In genomic region chr20:8155848-8156602, GRCh38 we compare ENCODE assay signal across 10 cellular contexts. TPM values are rescaled to one million over a fixed set of nuclear protein-coding genes. Genes with fewer than 3 reads are reported as not detected.
DNase-seq lines count a peak whose midpoint lies in the region; ATAC-seq and TF ChIP-seq lines count a peak whose summit lies in the region.
"Had no signal": no experiment of that assay in that cellular context is flagged by ENCODE, and none has a peak within 500 bp of the region (broad histone marks: within the 10 kb centered on the region; RNA-seq: fewer than 3 reads in every experiment).

No MANE protein-coding gene starts in this region.

- H3K36me3 Mint-ChIP-seq in neural progenitor cell = peaks cover 12% of the 10 kb centered on the region

- H3K27me3 Mint-ChIP-seq in neural progenitor cell (ENCODE audit: insufficient read depth, low read depth) = no peaks in the 10 kb centered on the region

- no peak overlapping the region for H3K9ac ChIP-seq in neural progenitor cell

- no peaks in the 10 kb centered on the region for H4K20me1 ChIP-seq in neural progenitor cell (ENCODE audit: low read depth)

- H3K9me3 Mint-ChIP-seq in neural progenitor cell = peaks cover 19% of the 10 kb centered on the region

- peak; percentile 7 for ATAC-seq in GM19397 (IDR thresholded peaks at IDR 0.05; ENCODE audit: unreplicated experiment)
- peak; percentile 55 to 63 for ATAC-seq in right cardiac atrium

- H3K36me3 ChIP-seq in SJCRH30 (no peaks in the 10 kb centered on the region), neural progenitor cell (no peaks in the 10 kb centered on the region)

- H2AFZ ChIP-seq in neural progenitor cell (replicated peaks) = no peak overlapping the region

- DNase-seq in AG20443 (ENCODE audit: low spot score) (peak; percentile 12), SJCRH30 (peak; percentile 47 to 56), right cardiac atrium (peak in 1 of 3 donors; percentile 44), amniotic stem cell (lab: John Stamatoyannopoulos, UW) (no peak), neural progenitor cell (ENCODE audit: low spot score) (no peak)
- DNase-seq in stimulated activated CD4-positive, alpha-beta T cell treated with anti-CD3 and anti-CD28 coated beads, Interleukin-12 subunit alpha, Interleukin-12 subunit beta, amount 100 ng/mL, for 4 hours = no peak
- no peak for DNase-seq in stimulated activated CD4-positive, alpha-beta T cell treated with anti-CD3 and anti-CD28 coated beads, Interleukin-2, amount 100 ng/mL, for 24 hours
- DNase-seq: NCI-H1436 had no signal

- H3K27me3 ChIP-seq in SJCRH30 = no peaks in the 10 kb centered on the region
- H3K27me3 ChIP-seq in right cardiac atrium (ENCODE audit: control insufficient read depth, insufficient read depth) = no peaks in the 10 kb centered on the region
- no peaks in the 10 kb centered on the region for H3K27me3 ChIP-seq in neural progenitor cell

- WGBS in right cardiac atrium = 42% methylated on average over 2 of the region's 2 CpGs

- H3K9me3 ChIP-seq in SJCRH30 (replicated peaks) (no peaks in the 10 kb centered on the region), right cardiac atrium (ENCODE audit: control insufficient read depth, low read length) (no peaks in the 10 kb centered on the region), neural progenitor cell (ENCODE audit: low read depth) (no peaks in the 10 kb centered on the region)

- no peak overlapping the region for H3K27ac Mint-ChIP-seq in neural progenitor cell

- intact Hi-C loops in right cardiac atrium (cut with DNase I) = loop anchor here in 1 of 4 donors (10.0 kb wide), 1 partner anchor 89 kb away; no protein-coding TSS in a partner anchor

- H3K4me1 Mint-ChIP-seq in neural progenitor cell = peaks cover 2% of the 10 kb centered on the region

- H3K4me3 ChIP-seq in SJCRH30 = no peak overlapping the region
- no peak overlapping the region for H3K4me3 ChIP-seq in right cardiac atrium (ENCODE audit: low read length)
- no peak overlapping the region for H3K4me3 ChIP-seq in neural progenitor cell
- H3K4me3 ChIP-seq: SK-N-MC had no signal

- no peak overlapping the region for H3K4me2 ChIP-seq in neural progenitor cell

- TF ChIP-seq CTCF in neural progenitor cell (IDR thresholded peaks at IDR 0.05) = no peak

- H3F3A ChIP-seq in neural progenitor cell (ENCODE audit: low read depth) = no peaks in the 10 kb centered on the region

- no peaks in the 10 kb centered on the region for H3K79me2 ChIP-seq in neural progenitor cell (ENCODE audit: low read depth)

- H3K27ac ChIP-seq in SJCRH30 (peak overlapping the region; percentile 31), right cardiac atrium (ENCODE audit: low read length) (peak overlapping the region; percentile 1), neural progenitor cell (no peak overlapping the region)
- H3K27ac ChIP-seq: SK-N-MC had no signal

- H3K4me1 ChIP-seq in SJCRH30 (peaks cover 10% of the 10 kb centered on the region), right cardiac atrium (ENCODE audit: control insufficient read depth, insufficient read depth, low read length) (peaks cover 9% of the 10 kb centered on the region), neural progenitor cell (peaks cover 4% of the 10 kb centered on the region)

- no peak overlapping the region for H3K4me3 Mint-ChIP-seq in neural progenitor cell

RNA-seq across cellular contexts. Expression of gene PLCB1, which starts 24.0 kb away (rescaled TPM):
- 11.0 and 13.4 TPM in 2 replicates for total RNA-seq in SJCRH30 (2014; rRNA removed; shearing (Covaris generic))
- total RNA-seq in right cardiac atrium = 10 to 100 TPM; 11.4 to 20.3 (median 14.1) TPM
- polyA plus RNA-seq in right cardiac atrium = 7.6 TPM
- 24.7 and 30.2 TPM in 2 replicates for total RNA-seq in neural progenitor cell (ENCODE audit: low replicate concordance)

Comparison
In these comparisons a context has a peak if more than half of its experiments do, and no peak if none do; other contexts are left out.
1. DNase-seq: peak in AG20443 (single experiment) and SJCRH30 (2 of 2); none in stimulated activated CD4-positive, alpha-beta T cell treated with anti-CD3 and anti-CD28 coated beads, Interleukin-12 subunit alpha, Interleukin-12 subunit beta, amount 100 ng/mL, for 4 hours (single experiment), amniotic stem cell (single experiment), stimulated activated CD4-positive, alpha-beta T cell treated with anti-CD3 and anti-CD28 coated beads, Interleukin-2, amount 100 ng/mL, for 24 hours (0 of 2) and neural progenitor cell (single experiment).